8 cellular contexts compared by ENCODE assay signal in genomic region chr16:68760671-68761275, GRCh38. TPM values are rescaled to one million over a fixed set of nuclear protein-coding genes. Genes with fewer than 3 reads are reported as not detected.
DNase-seq lines count a peak whose midpoint lies in the region; ATAC-seq and TF ChIP-seq lines count a peak whose summit lies in the region.

No MANE protein-coding gene starts in this region.

- TF ChIP-seq CTCF in PC-3 (conservative IDR thresholded peaks at IDR 0.05; ENCODE audit: low read depth, low read length) = no peak
- no peak for TF ChIP-seq CTCF in gastrocnemius medialis (IDR thresholded peaks at IDR 0.05 in 4 of 5, conservative IDR thresholded peaks at IDR 0.05 in 1 of 5)

- H3K4me3 ChIP-seq in PC-3 (ENCODE audit: low read length) (no peak overlapping the region), gastrocnemius medialis (no peak overlapping the region)

- peak; percentile 51 for DNase-seq in NCI-H2171 treated with DMSO at 0.1 percent for 48 hours (lab: John Stamatoyannopoulos, UW)
- DNase-seq in NCI-H2171 (lab: John Stamatoyannopoulos, UW) = no peak
- peak; percentile 71 for DNase-seq in PC-3
- peak; percentile 12 for DNase-seq in dermis blood vessel endothelial cell
- DNase-seq in stimulated activated CD4-positive, alpha-beta T cell treated with anti-CD3 and anti-CD28 coated beads, Interleukin-12 subunit alpha, Interleukin-12 subunit beta, amount 100 ng/mL, for 24 hours (ENCODE audit: low read depth in 2 of 2) = peak; percentile 27 to 66
- no peak for DNase-seq in NCI-H2107 (lab: John Stamatoyannopoulos, UW)
- no peak for DNase-seq in gastrocnemius medialis

- H3K36me3 ChIP-seq in PC-3 (ENCODE audit: low read depth, low read length) (peaks cover 10% of the 10 kb centered on the region; the same call in 1 of the 2 replicates), gastrocnemius medialis (no peaks in the 10 kb centered on the region)

- H3K4me1 ChIP-seq in PC-3 (ENCODE audit: insufficient read depth, low read length) = peaks cover 36% of the 10 kb centered on the region
- H3K4me1 ChIP-seq in gastrocnemius medialis = no peaks in the 10 kb centered on the region

- TF ChIP-seq POLR2A in gastrocnemius medialis (IDR thresholded peaks at IDR 0.05) = no peak

- no peaks in the 10 kb centered on the region for H3K9me2 ChIP-seq in PC-3 (replicated peaks; ENCODE audit: low read length)

- CTCF ChIA-PET in PC-3 (lab: Charles Lee) = no interaction called here

- peak overlapping the region; percentile 64 for H3K4me2 ChIP-seq in PC-3 (ENCODE audit: low read length)

- peaks cover 85% of the 10 kb centered on the region for H3K79me2 ChIP-seq in PC-3 (ENCODE audit: low read length)

- BruUV-seq in PC-3 (replicated peaks; lab: Mats Ljungman, UMichigan) = no TSS peak

- POLR2A ChIA-PET in PC-3 (lab: Charles Lee; ENCODE audit: unreplicated experiment) = interaction anchor here (0.6 kb wide), 1 partner anchor 450 kb away, joined by 5 read pairs; the partner anchor contains the start of genes PRMT7 and SLC7A6OS

- intact Hi-C loops in PC-3 (cut with micrococcal nuclease) (no loop called here), gastrocnemius medialis (cut with DNase I; ENCODE audit: low total_unique reads) (no loop called here)

- H3K9ac ChIP-seq in PC-3 (ENCODE audit: low read length) = peak overlapping the region; percentile 53

- in situ Hi-C loops in gastrocnemius medialis (cut with MboI; ENCODE audit: low sequenced_read_pairs in 4 of 4) = no loop called here

- peak; percentile 57 for ATAC-seq in HG02763 (IDR thresholded peaks at IDR 0.05; ENCODE audit: unreplicated experiment)
- ATAC-seq in PC-3 = peak; percentile 41
- ATAC-seq in gastrocnemius medialis = no peak

- no peaks in the 10 kb centered on the region for H3K27me3 ChIP-seq in PC-3 (ENCODE audit: low read length)
- H3K27me3 ChIP-seq in gastrocnemius medialis = peaks cover 0 to 2% (median 0%) of the 10 kb centered on the region in 3 donors

- H3K9me3 ChIP-seq in PC-3 (ENCODE audit: low read length) = no peaks in the 10 kb centered on the region
- H3K9me3 ChIP-seq in gastrocnemius medialis = no peaks in the 10 kb centered on the region

- no peak overlapping the region for H2AFZ ChIP-seq in PC-3 (ENCODE audit: low read length)

- H3F3A ChIP-seq in PC-3 (ENCODE audit: low read length, unreplicated experiment) = no peaks in the 10 kb centered on the region

- H4K20me1 ChIP-seq in PC-3 (ENCODE audit: low read length) = no peaks in the 10 kb centered on the region

- H3K27ac ChIP-seq in PC-3 (ENCODE audit: low read length) (peak overlapping the region; percentile 81), gastrocnemius medialis (no peak overlapping the region)

RNA-seq across cellular contexts. Expression of gene CDH1, which starts 23.7 kb away (rescaled TPM):
- total RNA-seq in PC-3 (2014; rRNA removed) = 100 and 124 TPM in 2 replicates
- under 0.01 and 0.17 TPM in 2 replicates for total RNA-seq in dermis blood vessel endothelial cell
- total RNA-seq in gastrocnemius medialis = 1 to 10 TPM in 1 of 4 donors, under 1 TPM in 2, not detected in 1; 0.20 to 1.3 (median 0.20) TPM

Comparison
In these comparisons a context has a peak if more than half of its experiments do, and no peak if none do; other contexts are left out.
1. DNase-seq: peak in NCI-H2171 treated with DMSO at 0.1 percent for 48 hours (single experiment), PC-3 (single experiment), dermis blood vessel endothelial cell (single experiment) and stimulated activated CD4-positive, alpha-beta T cell treated with anti-CD3 and anti-CD28 coated beads, Interleukin-12 subunit alpha, Interleukin-12 subunit beta, amount 100 ng/mL, for 24 hours (2 of 2); none in NCI-H2171 (single experiment), NCI-H2107 (single experiment) and gastrocnemius medialis (0 of 2).
2. ATAC-seq: peak in HG02763 (single experiment) and PC-3 (single experiment); none in gastrocnemius medialis (0 of 2).
3. RNA of gene CDH1, which starts 23.7 kb away (total RNA-seq): 100 to 124 TPM in PC-3; 0.20 to 1.3 TPM in gastrocnemius medialis and under 0.01 to 0.17 TPM in dermis blood vessel endothelial cell; every median in the first group is over 10 times any median in the second.